In genomic region chr15:40843885-40844542, GRCh38 we compare ENCODE assay signal across 8 cellular contexts. TPM values are rescaled to one million over a fixed set of nuclear protein-coding genes. Genes with fewer than 3 reads are reported as not detected.
DNase-seq lines count a peak whose midpoint lies in the region; ATAC-seq and TF ChIP-seq lines count a peak whose summit lies in the region.

Gene SPINT1, plus strand, starts transcription at chr15:40844048. Its CDS starts 507 bp downstream, at chr15:40844555.

- peak; percentile 65 for TF ChIP-seq POLR2A in breast epithelium (IDR thresholded peaks at IDR 0.05)
- TF ChIP-seq POLR2A in uterus (IDR thresholded peaks at IDR 0.05): peak in 1 of 2 donors; percentile 21

- H3K36me3 ChIP-seq in H7 (replicated peaks; ENCODE audit: control insufficient read depth, insufficient read depth, low read length) (peaks cover 8% of the 10 kb centered on the region), breast epithelium (no peaks in the 10 kb centered on the region), lung (ENCODE audit: control insufficient read depth in 2 of 2, insufficient read depth in 2 of 2, low read length in 2 of 2) (no peaks in the 10 kb centered on the region), uterus (no peaks in the 10 kb centered on the region)

- intact Hi-C loops in breast epithelium (cut with DNase I; ENCODE audit: low total_unique reads) (loop anchor here (2.0 kb wide), 1 partner anchor 43 kb away; no protein-coding TSS in a partner anchor), uterus (cut with DNase I; ENCODE audit: low total_unique reads) (no loop called here)

- H3K9me3 ChIP-seq in breast epithelium (no peaks in the 10 kb centered on the region), lung (ENCODE audit: control insufficient read depth in 2 of 2, insufficient read depth in 1 of 2, low read length in 1 of 2) (no peaks in the 10 kb centered on the region), uterus (no peaks in the 10 kb centered on the region)

- TF ChIP-seq CTCF in breast epithelium (IDR thresholded peaks at IDR 0.05): no peak
- TF ChIP-seq CTCF in lung (IDR thresholded peaks at IDR 0.05; ENCODE audit: control extremely low read depth, extremely low read depth): no peak
- no peak for TF ChIP-seq CTCF in uterus (IDR thresholded peaks at IDR 0.05)

- H3K4me3 ChIP-seq in H7 (ENCODE audit: insufficient read depth, low read depth, low read length) (peak within 1 kb of the TSS; percentile 84), breast epithelium (peak within 1 kb of the TSS; percentile 49 to 80 (median 68)), lung (peak within 1 kb of the TSS; percentile 43), uterus (peak within 1 kb of the TSS in 1 of 2 donors; percentile 31)

- DNase-seq in H7 (peak; percentile 88), T-helper 1 cell (peak in 3 of 5 donors; percentile 4 to 32 (median 21)), breast epithelium (ENCODE audit: low spot score in 2 of 2) (peak; percentile 65 to 77), lung (ENCODE audit: low spot score) (peak; percentile 71), HuH-7.5 (ENCODE audit: low spot score) (no peak), GOT3 (lab: John Stamatoyannopoulos, UW) (no peak), uterus (no peak)
- DNase-seq in stimulated activated CD8-positive, alpha-beta memory T cell treated with anti-CD3 and anti-CD28 coated beads, Interleukin-15, amount 100 ng/mL, for 4 hours (ENCODE audit: low read depth in 2 of 2): peak; percentile 57 to 65

- WGBS in lung, 2 donors: 0 to 1% methylated on average over 38 to 70 of the region's 70 CpGs

- H3K4me1 ChIP-seq in breast epithelium (no peaks in the 10 kb centered on the region), lung (ENCODE audit: control insufficient read depth in 2 of 2, insufficient read depth in 2 of 2, low read length in 2 of 2) (peaks cover 0 to 5% of the 10 kb centered on the region in 2 donors), uterus (peaks cover 0 to 11% of the 10 kb centered on the region in 2 donors)

- H3K27me3 ChIP-seq in H7 (ENCODE audit: control insufficient read depth, insufficient read depth, low read length) (peaks cover 20% of the 10 kb centered on the region; the same call in 1 of the 2 replicates), breast epithelium (no peaks in the 10 kb centered on the region), lung (ENCODE audit: control insufficient read depth, insufficient read depth) (no peaks in the 10 kb centered on the region), uterus (no peaks in the 10 kb centered on the region)

- peak; percentile 48 for ATAC-seq in lung (ENCODE audit: insufficient read depth, low FRiP score)

- H3K27ac ChIP-seq in breast epithelium: peak within 1 kb of the TSS; percentile 94 to 96
- H3K27ac ChIP-seq in lung (ENCODE audit: low read depth in 1 of 2, low read length in 1 of 2): peak within 1 kb of the TSS in 1 of 2 donors; percentile 89
- H3K27ac ChIP-seq in uterus: no peak within 1 kb of the TSS

RNA-seq across cellular contexts. Expression of gene SPINT1, which starts in this region (rescaled TPM):
- 81.1 and 109 TPM in 2 replicates for total RNA-seq in H7 (2014; rRNA removed; shearing (Covaris generic))
- total RNA-seq in breast epithelium (100 to 1,000 TPM in 1 of 3 donors, 10 to 100 TPM in 1, 1 to 10 TPM in 1; 1.8 to 134 (median 86.5) TPM), lung (100 to 1,000 TPM; 118 to 136 TPM), uterus (10 to 100 TPM in 1 of 4 donors, 1 to 10 TPM in 2, not detected in 1; 2.0 to 38.1 (median 2.3) TPM)
- polyA plus RNA-seq in lung: 10 to 100 TPM; 47.1 to 82.1 TPM

Comparison
In these comparisons a context has a peak if more than half of its experiments do, and no peak if none do; other contexts are left out.
1. DNase-seq: peak in H7 (single experiment), T-helper 1 cell (3 of 5), breast epithelium (2 of 2), lung (single experiment) and stimulated activated CD8-positive, alpha-beta memory T cell treated with anti-CD3 and anti-CD28 coated beads, Interleukin-15, amount 100 ng/mL, for 4 hours (2 of 2); none in HuH-7.5 (single experiment), GOT3 (single experiment) and uterus (0 of 2).
2. H3K27ac ChIP-seq: peak in breast epithelium (2 of 2); none in uterus (0 of 2).